1 cellular context compared by ENCODE assay signal in genomic region chr1:160097911-160098851, GRCh38.
A peak's percentile ranks its signal among the peaks of the same experiment; 100 is the strongest.
TF ChIP-seq lines count a peak whose summit lies in the region.

IGSF8 (minus strand) TSS chr1:160098619; CDS start chr1:160098472, 147 bp downstream.

TF ChIP-seq in HepG2, 621 proteins besides CTCF, POLR2A, EP300 and RAD21 (continued from another document and continues in another):
- TF ChIP-seq ZSCAN12 (CRISPR knock-in tag; IDR thresholded peaks at IDR 0.05): no peak
- TF ChIP-seq ZNF292 (CRISPR knock-in tag; IDR thresholded peaks at IDR 0.05; ENCODE audit: borderline replicate concordance, low read depth): no peak
- TF ChIP-seq RFX1 (IDR thresholded peaks at IDR 0.05): no peak
- no peak for TF ChIP-seq ZBTB44 (CRISPR knock-in tag; IDR thresholded peaks at IDR 0.05)
- no peak for TF ChIP-seq FOXC1 (CRISPR knock-in tag; IDR thresholded peaks at IDR 0.05; ENCODE audit: borderline replicate concordance)
- no peak for TF ChIP-seq TP53 (CRISPR knock-in tag; conservative IDR thresholded peaks at IDR 0.05)
- no peak for TF ChIP-seq ZGPAT (CRISPR knock-in tag; IDR thresholded peaks at IDR 0.05)
- no peak for TF ChIP-seq RAD51 (IDR thresholded peaks at IDR 0.05; ENCODE audit: borderline replicate concordance)
- TF ChIP-seq ZNF687 (CRISPR knock-in tag; IDR thresholded peaks at IDR 0.05): peak; percentile 61
- TF ChIP-seq BCLAF1 (IDR thresholded peaks at IDR 0.05): no peak
- TF ChIP-seq PPARG (CRISPR knock-in tag; conservative IDR thresholded peaks at IDR 0.05): no peak
- TF ChIP-seq ZNF18 (CRISPR knock-in tag; IDR thresholded peaks at IDR 0.05; ENCODE audit: insufficient replicate concordance): no peak
- TF ChIP-seq MXI1 (IDR thresholded peaks at IDR 0.05; ENCODE audit: borderline replicate concordance, low read depth, low read length): peak; percentile 58; the same call in 1 of the 3 replicates
- TF ChIP-seq SUZ12 (IDR thresholded peaks at IDR 0.05; ENCODE audit: low read depth, low read length): no peak
- no peak for TF ChIP-seq TBX3 (IDR thresholded peaks at IDR 0.05; ENCODE audit: borderline replicate concordance)
- no peak for TF ChIP-seq E2F2 (CRISPR knock-in tag; IDR thresholded peaks at IDR 0.05; ENCODE audit: borderline replicate concordance)
- TF ChIP-seq MLX (CRISPR knock-in tag; IDR thresholded peaks at IDR 0.05): no peak
- TF ChIP-seq ZNF431 (CRISPR knock-in tag; IDR thresholded peaks at IDR 0.05; ENCODE audit: borderline replicate concordance, low read depth): no peak
- no peak for TF ChIP-seq SRSF4 (IDR thresholded peaks at IDR 0.05; ENCODE audit: low read depth, low read length, poor library complexity, severe bottlenecking)
- TF ChIP-seq FOXO1 (CRISPR knock-in tag; IDR thresholded peaks at IDR 0.05): no peak
- no peak for TF ChIP-seq ZNF20 (CRISPR knock-in tag; IDR thresholded peaks at IDR 0.05)
- TF ChIP-seq ZNF709 (CRISPR knock-in tag; IDR thresholded peaks at IDR 0.05): peak; percentile 77; the same call in 1 of the 2 replicates
- TF ChIP-seq MATR3 (CRISPR knock-in tag; IDR thresholded peaks at IDR 0.05): no peak
- TF ChIP-seq ZFP62 (CRISPR knock-in tag; IDR thresholded peaks at IDR 0.05): no peak
- TF ChIP-seq SRSF9 (IDR thresholded peaks at IDR 0.05; ENCODE audit: borderline replicate concordance, insufficient read depth, low read depth, low read length, poor library complexity, severe bottlenecking): no peak
- TF ChIP-seq RXRA (CRISPR knock-in tag; IDR thresholded peaks at IDR 0.05): peak; percentile 17; the same call in 1 of the 2 replicates
- TF ChIP-seq CREBL2 (CRISPR knock-in tag; IDR thresholded peaks at IDR 0.05; ENCODE audit: borderline replicate concordance): 0 out of 2 replicates have a peak, but pooled peaks have one; percentile 42
- no peak for TF ChIP-seq MLLT10 (CRISPR knock-in tag; IDR thresholded peaks at IDR 0.05)
- TF ChIP-seq RNF2 (conservative IDR thresholded peaks at IDR 0.05; ENCODE audit: low read depth): no peak
- TF ChIP-seq ZNF841 (CRISPR knock-in tag; IDR thresholded peaks at IDR 0.05; ENCODE audit: borderline replicate concordance): no peak
- no peak for TF ChIP-seq ZNF318 (CRISPR knock-in tag; IDR thresholded peaks at IDR 0.05)
